Comparison of ENCODE assay signal across 10 cellular contexts in genomic region chr1:2148691-2149090, GRCh38. TPM values are rescaled to one million over a fixed set of nuclear protein-coding genes. Genes with fewer than 3 reads are reported as not detected.
DNase-seq lines count a peak whose midpoint lies in the region; ATAC-seq and TF ChIP-seq lines count a peak whose summit lies in the region.
"Had no signal": no experiment of that assay in that cellular context is flagged by ENCODE, and none has a peak within 500 bp of the region (broad histone marks: within the 10 kb centered on the region; RNA-seq: fewer than 3 reads in every experiment).

No MANE protein-coding gene starts in this region.

- H3K4me3 ChIP-seq in heart right ventricle (peak overlapping the region in 1 of 10 donors; percentile 33), transverse colon (no peak overlapping the region)
- H3K4me3 ChIP-seq: prostate gland had no signal

- H3K36me3 ChIP-seq in heart right ventricle: peaks cover 0 to 2% (median 0%) of the 10 kb centered on the region in 9 donors
- no peaks in the 10 kb centered on the region for H3K36me3 ChIP-seq in transverse colon
- H3K36me3 ChIP-seq: prostate gland had no signal

- in situ Hi-C loops in transverse colon (cut with MboI; ENCODE audit: low pct_ligation_motif_present in 1 of 4, low pct_unique_long_range_greater_than_20kb in 1 of 4, low sequenced_read_pairs in 3 of 4): no loop called here

- peaks cover 0 to 45% (median 0%) of the 10 kb centered on the region in 9 donors for H3K4me1 ChIP-seq in heart right ventricle
- no peaks in the 10 kb centered on the region for H3K4me1 ChIP-seq in transverse colon
- H3K4me1 ChIP-seq: prostate gland had no signal

- peak; percentile 27 for TF ChIP-seq POLR2A in transverse colon (IDR thresholded peaks at IDR 0.05)

- peak; percentile 66 to 68 for ATAC-seq in activated CD4-positive, CD25-positive, alpha-beta regulatory T cell treated with anti-CD3 and anti-CD28 coated beads, Interleukin-2, amount 50 U/mL, for 24 hours
- ATAC-seq in heart right ventricle (peak in 7 of 8 donors; percentile 21 to 79 (median 45)), GM21576 (IDR thresholded peaks at IDR 0.05; ENCODE audit: unreplicated experiment) (no peak), HG02981 (IDR thresholded peaks at IDR 0.05; ENCODE audit: unreplicated experiment) (no peak)

- H3K27me3 ChIP-seq in heart right ventricle (no peaks in the 10 kb centered on the region), transverse colon (no peaks in the 10 kb centered on the region)

- TF ChIP-seq CTCF in heart right ventricle (IDR thresholded peaks at IDR 0.05): no peak
- TF ChIP-seq CTCF in transverse colon (IDR thresholded peaks at IDR 0.05): no peak

- H3K9me3 ChIP-seq in heart right ventricle (no peaks in the 10 kb centered on the region), transverse colon (no peaks in the 10 kb centered on the region)
- H3K9me3 ChIP-seq: prostate gland had no signal

- TF ChIP-seq EP300 in transverse colon (IDR thresholded peaks at IDR 0.05; ENCODE audit: low read depth): no peak

- peak overlapping the region in 3 of 10 donors; percentile 7 to 88 (median 44) for H3K27ac ChIP-seq in heart right ventricle
- H3K27ac ChIP-seq in transverse colon: no peak overlapping the region
- H3K27ac ChIP-seq: prostate gland had no signal

- intact Hi-C loops in heart right ventricle (cut with DNase I): no loop called here
- intact Hi-C loops in transverse colon (cut with DNase I; ENCODE audit: low total_unique reads): no loop called here

- WGBS in heart right ventricle, 2 donors: 57 to 70% methylated on average over 14 of the region's 14 CpGs
- 56 to 96% methylated on average over 4 to 14 of the region's 14 CpGs for WGBS in transverse colon (ENCODE audit: low coverage in 1 of 2), 2 donors

- no peak for DNase-seq in activated CD4-positive, CD25-positive, alpha-beta regulatory T cell (lab: John Stamatoyannopoulos, UW)
- DNase-seq in activated CD8-positive, alpha-beta memory T cell treated with anti-CD3 and anti-CD28 coated beads, Interleukin-2, amount 50 U/mL, for 48 hours: peak; percentile 60
- DNase-seq in heart right ventricle (no peak), transverse colon (peak; percentile 31), NCI-H69 (lab: John Stamatoyannopoulos, UW) (no peak)
- DNase-seq: cerebellar nuclear complex had no signal

RNA-seq across cellular contexts. Expression of gene FAAP20, which starts 45.9 kb away (rescaled TPM):
- 10 to 100 TPM; 30.9 to 47.6 (median 38.3) TPM for total RNA-seq in heart right ventricle
- 10 to 100 TPM; 83.0 to 83.6 TPM for polyA plus RNA-seq in heart right ventricle
- 10 to 100 TPM; 19.4 to 84.5 (median 34.9) TPM for total RNA-seq in transverse colon

Comparison
In these comparisons a context has a peak if more than half of its experiments do, and no peak if none do; other contexts are left out.
1. ATAC-seq: peak in activated CD4-positive, CD25-positive, alpha-beta regulatory T cell treated with anti-CD3 and anti-CD28 coated beads, Interleukin-2, amount 50 U/mL, for 24 hours (2 of 2) and heart right ventricle (7 of 8); none in GM21576 (single experiment) and HG02981 (single experiment).
2. DNase-seq: peak in activated CD8-positive, alpha-beta memory T cell treated with anti-CD3 and anti-CD28 coated beads, Interleukin-2, amount 50 U/mL, for 48 hours (single experiment) and transverse colon (single experiment); none in activated CD4-positive, CD25-positive, alpha-beta regulatory T cell (0 of 4), heart right ventricle (0 of 2) and NCI-H69 (single experiment).